1 cellular context compared by ENCODE assay signal in the genomic region with DNA sequence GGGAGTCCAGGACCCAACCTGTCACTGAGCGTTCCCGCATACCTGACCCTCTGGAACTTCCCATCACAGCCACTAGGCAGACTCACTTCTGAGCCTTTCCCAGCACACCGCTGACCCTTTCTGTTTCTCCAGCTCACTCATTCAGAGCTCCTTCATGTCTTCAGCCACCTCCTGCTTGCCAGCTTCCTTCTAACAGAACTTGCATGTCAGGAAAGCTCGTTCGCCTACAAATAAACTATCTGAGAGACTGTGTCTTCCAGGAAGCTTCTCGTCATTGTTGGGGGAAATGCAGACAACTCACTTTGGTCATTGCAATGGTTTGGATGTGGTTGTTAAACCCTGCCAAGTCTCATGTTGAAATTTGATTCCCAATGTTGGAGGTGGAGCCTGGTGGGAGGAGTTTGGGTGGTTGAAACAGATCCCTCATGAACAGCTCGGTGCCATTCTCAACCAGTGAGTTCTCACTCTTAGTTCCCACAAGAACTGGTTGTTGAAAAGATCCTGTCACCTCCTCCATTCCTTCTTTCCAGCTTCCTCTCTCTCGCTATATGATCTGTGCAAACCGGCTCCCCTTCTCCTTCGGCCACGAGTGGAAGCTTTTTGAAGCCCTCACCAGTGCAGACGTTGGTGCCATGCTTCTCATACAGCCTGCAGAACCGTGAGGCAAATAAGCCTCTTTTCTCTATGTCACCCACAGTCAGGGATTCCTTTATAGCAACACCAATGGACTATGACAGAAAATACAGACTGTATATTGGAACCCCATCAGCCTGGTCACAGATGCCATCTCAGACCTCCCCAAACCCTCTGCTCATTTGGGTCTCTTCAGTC.
TF ChIP-seq lines count a peak whose summit lies in the region.

No MANE protein-coding gene starts in this region.

TF ChIP-seq in SK-N-SH treated with all-trans-retinoic acid at 6 μM for 48 hours, 23 proteins besides CTCF, POLR2A, EP300 and RAD21 (continued from another document):
- TF ChIP-seq, protein P1, sequence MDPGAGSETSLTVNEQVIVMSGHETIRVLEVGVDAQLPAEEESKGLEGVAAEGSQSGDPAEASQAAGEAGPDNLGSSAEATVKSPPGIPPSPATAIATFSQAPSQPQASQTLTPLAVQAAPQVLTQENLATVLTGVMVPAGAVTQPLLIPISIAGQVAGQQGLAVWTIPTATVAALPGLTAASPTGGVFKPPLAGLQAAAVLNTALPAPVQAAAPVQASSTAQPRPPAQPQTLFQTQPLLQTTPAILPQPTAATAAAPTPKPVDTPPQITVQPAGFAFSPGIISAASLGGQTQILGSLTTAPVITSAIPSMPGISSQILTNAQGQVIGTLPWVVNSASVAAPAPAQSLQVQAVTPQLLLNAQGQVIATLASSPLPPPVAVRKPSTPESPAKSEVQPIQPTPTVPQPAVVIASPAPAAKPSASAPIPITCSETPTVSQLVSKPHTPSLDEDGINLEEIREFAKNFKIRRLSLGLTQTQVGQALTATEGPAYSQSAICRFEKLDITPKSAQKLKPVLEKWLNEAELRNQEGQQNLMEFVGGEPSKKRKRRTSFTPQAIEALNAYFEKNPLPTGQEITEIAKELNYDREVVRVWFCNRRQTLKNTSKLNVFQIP (CRISPR knock-in tag; IDR thresholded peaks at IDR 0.05; ENCODE audit: borderline replicate concordance, low read depth): no peak
- TF ChIP-seq ZC3H10 (CRISPR knock-in tag; IDR thresholded peaks at IDR 0.05) (no peak), RARB (CRISPR knock-in tag; IDR thresholded peaks at IDR 0.05) (no peak), TOX (CRISPR knock-in tag; IDR thresholded peaks at IDR 0.05; ENCODE audit: borderline replicate concordance) (no peak), ZNF565 (CRISPR knock-in tag; conservative IDR thresholded peaks at IDR 0.05; ENCODE audit: low read depth) (no peak), ESRRG (CRISPR knock-in tag; IDR thresholded peaks at IDR 0.05) (no peak), ISL1 (CRISPR knock-in tag; IDR thresholded peaks at IDR 0.05) (no peak)
